ENCODE assay signal across 31 cellular contexts in the genomic region with DNA sequence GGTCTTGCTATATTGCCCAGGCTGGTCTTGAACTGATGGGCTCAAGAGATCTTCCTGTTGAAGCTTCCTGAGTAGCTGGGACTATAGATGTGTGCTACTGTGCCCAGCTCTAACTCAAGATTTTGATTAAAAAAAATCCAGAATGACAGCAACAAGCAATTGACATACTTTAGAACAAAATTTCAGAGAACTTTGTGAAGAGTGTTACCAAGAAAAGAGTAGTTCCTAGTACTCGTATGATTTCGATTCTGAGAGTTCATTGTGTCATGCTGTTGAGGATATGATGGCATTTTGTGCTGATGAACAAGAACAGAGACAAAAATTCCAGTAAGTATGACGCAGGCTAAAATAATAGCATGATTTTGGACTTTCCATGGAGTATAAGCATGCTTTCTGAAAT.
"Had no signal": no experiment of that assay in that cellular context is flagged by ENCODE, and none has a peak within 500 bp of the region (broad histone marks: within the 10 kb centered on the region; RNA-seq: fewer than 3 reads in every experiment).

No MANE protein-coding gene starts in this region.

- H3K4me3 ChIP-seq: breast epithelium, esophagus muscularis mucosa, heart left ventricle, psoas muscle, sigmoid colon, SK-N-MC, suprapubic skin, tibial artery, upper lobe of right lung had no signal

- H3K9me3 ChIP-seq: breast epithelium, esophagus muscularis mucosa, heart left ventricle, psoas muscle, sigmoid colon, suprapubic skin, tibial artery, upper lobe of right lung had no signal

- H3K27ac Mint-ChIP-seq: activated naive CD4-positive, alpha-beta T cell treated with anti-CD3 and anti-CD28 coated beads for 36 hours; immature natural killer cell; stimulated activated memory B cell treated with anti-CD40 and anti-IgM and Interleukin-4, amounts not matched to agents 10 μg/mL and 1 μg/mL and 100 μg/mL, for 72 hours had no signal

- H3K27me3 Mint-ChIP-seq: naive B cell; stimulated activated memory B cell treated with anti-CD40 and anti-IgM and Interleukin-4, amounts not matched to agents 10 μg/mL and 1 μg/mL and 100 μg/mL, for 72 hours had no signal

- H3K36me3 ChIP-seq: breast epithelium had no signal

- H3K9me3 Mint-ChIP-seq: activated naive CD4-positive, alpha-beta T cell treated with anti-CD3 and anti-CD28 coated beads for 36 hours; immature natural killer cell; naive B cell; neural crest cell; stimulated activated memory B cell treated with anti-CD40 and anti-IgM and Interleukin-4, amounts not matched to agents 10 μg/mL and 1 μg/mL and 100 μg/mL, for 72 hours had no signal

- H3K27me3 ChIP-seq: breast epithelium, esophagus muscularis mucosa, foreskin keratinocyte, heart left ventricle, sigmoid colon, suprapubic skin, tibial artery, upper lobe of right lung had no signal

- H3K4me1 Mint-ChIP-seq: neural crest cell had no signal

- ATAC-seq: foreskin keratinocyte; heart left ventricle; left colon; psoas muscle; stimulated activated memory B cell treated with anti-CD40 and anti-IgM and Interleukin-4, amounts not matched to agents 10 μg/mL and 1 μg/mL and 100 μg/mL, for 72 hours; upper lobe of right lung had no signal

- H3K4me3 Mint-ChIP-seq: activated naive CD4-positive, alpha-beta T cell treated with anti-CD3 and anti-CD28 coated beads for 36 hours; immature natural killer cell; neural crest cell; stimulated activated memory B cell treated with anti-CD40 and anti-IgM and Interleukin-4, amounts not matched to agents 10 μg/mL and 1 μg/mL and 100 μg/mL, for 72 hours had no signal

- H3K4me1 ChIP-seq: breast epithelium, esophagus muscularis mucosa, foreskin keratinocyte, parathyroid adenoma, psoas muscle, sigmoid colon, suprapubic skin, tibial artery, upper lobe of right lung had no signal

- H3K27ac ChIP-seq: breast epithelium, esophagus muscularis mucosa, foreskin keratinocyte, heart left ventricle, parathyroid adenoma, psoas muscle, sigmoid colon, SK-N-MC, suprapubic skin, tibial artery, upper lobe of right lung, WERI-Rb-1 had no signal

- DNase-seq: activated CD4-positive, alpha-beta T cell treated with anti-CD3 and anti-CD28 coated beads, Interleukin-2, amount 50 U/mL, for 4 hours; activated effector memory CD4-positive, alpha-beta T cell treated with anti-CD3 and anti-CD28 coated beads, Interleukin-2, amount 50 U/mL, for 16 hours; activated naive CD4-positive, alpha-beta T cell treated with anti-CD3 and anti-CD28 coated beads for 36 hours; amygdala; central memory CD4-positive, alpha-beta T cell; dermis blood vessel endothelial cell; effector CD4-positive, alpha-beta T cell; foreskin keratinocyte; heart left ventricle; hypothalamus; immature natural killer cell; kidney; left colon; mammary epithelial cell; naive B cell; occipital lobe; psoas muscle; sigmoid colon; small intestine; stimulated activated CD4-positive, alpha-beta T cell treated with anti-CD3 and anti-CD28 coated beads, Interleukin-4, amount 100 ng/mL, for 24 hours; T-helper 9 cell; tibial artery; upper lobe of right lung; WERI-Rb-1 had no signal
